Comparison of ENCODE assay signal across 27 cellular contexts in the genomic region with DNA sequence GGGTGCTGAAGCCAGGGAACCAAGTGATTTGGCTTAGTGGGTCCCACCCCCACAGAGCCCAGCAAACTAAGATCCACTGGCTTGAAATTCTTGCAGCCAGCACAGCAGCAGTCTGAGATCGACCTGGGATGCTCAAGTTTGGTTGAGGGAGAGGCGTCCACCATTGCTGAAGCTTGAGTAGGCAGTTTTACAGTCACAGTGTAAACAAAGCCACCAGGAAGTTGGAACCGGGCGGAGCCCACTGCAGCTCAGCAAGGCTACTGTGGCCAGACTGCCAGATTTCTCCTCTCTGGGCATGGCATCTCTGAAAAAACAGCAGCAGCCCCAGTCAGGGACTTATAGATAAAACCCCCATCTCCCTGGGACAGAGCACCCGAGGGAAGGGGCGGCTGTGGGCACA.
DNase-seq lines count a peak whose midpoint lies in the region; TF ChIP-seq lines count a peak whose summit lies in the region.
"Had no signal": no experiment of that assay in that cellular context is flagged by ENCODE, and none has a peak within 500 bp of the region (broad histone marks: within the 10 kb centered on the region; RNA-seq: fewer than 3 reads in every experiment).

No MANE protein-coding gene starts in this region.

- H3K4me3 Mint-ChIP-seq in Calu3 (ENCODE audit: low read depth, unreplicated experiment) = no peak overlapping the region
- H3K4me3 Mint-ChIP-seq: activated CD4-positive, alpha-beta T cell treated with anti-CD3 and anti-CD28 coated beads, Interleukin-2, amount 10 ng/mL, durations not matched to agents 7 days and 5 days; activated CD8-positive, alpha-beta memory T cell treated with anti-CD3 and anti-CD28 coated beads, Interleukin-2, amount 10 ng/mL, durations not matched to agents 7 days and 5 days; natural killer cell treated with Interleukin-12 subunit alpha and Interleukin-12 subunit beta and Interleukin-15 and Interleukin-18, amount 100 ng/mL, for 72 hours had no signal

- H3K27me3 ChIP-seq in breast epithelium = no peaks in the 10 kb centered on the region
- H3K27me3 ChIP-seq: BLaER1 treated with 17β-estradiol and CSF1 and Interleukin-3, amounts not matched to agents 10 nM and 100 nM; right lobe of liver; upper lobe of right lung had no signal

- TF ChIP-seq CTCF in Calu3 (IDR thresholded peaks at IDR 0.05; ENCODE audit: unreplicated experiment) (no peak), breast epithelium (IDR thresholded peaks at IDR 0.05) (no peak)

- H3K9me3 ChIP-seq in breast epithelium = no peaks in the 10 kb centered on the region
- H3K9me3 ChIP-seq: HAP-1, right lobe of liver, upper lobe of right lung had no signal

- no peak for TF ChIP-seq POLR2A in breast epithelium (IDR thresholded peaks at IDR 0.05)

- peaks cover 26% of the 10 kb centered on the region for H3K9me3 Mint-ChIP-seq in Calu3 (ENCODE audit: low read depth, unreplicated experiment)

- H3K4me3 ChIP-seq in breast epithelium = no peak overlapping the region
- H3K4me3 ChIP-seq: BLaER1 treated with 17β-estradiol and CSF1 and Interleukin-3, amounts not matched to agents 10 nM and 100 nM; dorsolateral prefrontal cortex; HAP-1; right lobe of liver; upper lobe of right lung had no signal

- H3K27me3 Mint-ChIP-seq in Calu3 (ENCODE audit: unreplicated experiment) = no peaks in the 10 kb centered on the region
- H3K27me3 Mint-ChIP-seq: activated CD4-positive, alpha-beta T cell treated with anti-CD3 and anti-CD28 coated beads, Interleukin-2, amount 10 ng/mL, durations not matched to agents 7 days and 5 days; activated CD8-positive, alpha-beta memory T cell treated with anti-CD3 and anti-CD28 coated beads, Interleukin-2, amount 10 ng/mL, durations not matched to agents 7 days and 5 days; natural killer cell treated with Interleukin-12 subunit alpha and Interleukin-12 subunit beta and Interleukin-15 and Interleukin-18, amount 100 ng/mL, for 72 hours had no signal

- no peak overlapping the region for H3K27ac ChIP-seq in epithelial cell of prostate
- no peak overlapping the region for H3K27ac ChIP-seq in breast epithelium
- H3K27ac ChIP-seq: dorsolateral prefrontal cortex, parathyroid adenoma, right lobe of liver, upper lobe of right lung, WERI-Rb-1 had no signal

- no peaks in the 10 kb centered on the region for H3K36me3 Mint-ChIP-seq in Calu3 (ENCODE audit: insufficient read depth, unreplicated experiment)
- H3K36me3 Mint-ChIP-seq: activated CD8-positive, alpha-beta memory T cell treated with anti-CD3 and anti-CD28 coated beads, Interleukin-2, amount 10 ng/mL, durations not matched to agents 7 days and 5 days had no signal

- no peaks in the 10 kb centered on the region for H3K4me1 Mint-ChIP-seq in Calu3 (ENCODE audit: low read depth, unreplicated experiment)
- H3K4me1 Mint-ChIP-seq: activated CD4-positive, alpha-beta T cell treated with anti-CD3 and anti-CD28 coated beads, Interleukin-2, amount 10 ng/mL, durations not matched to agents 7 days and 5 days; activated CD8-positive, alpha-beta memory T cell treated with anti-CD3 and anti-CD28 coated beads, Interleukin-2, amount 10 ng/mL, durations not matched to agents 7 days and 5 days had no signal

- intact Hi-C loops in Calu3 (cut with micrococcal nuclease; ENCODE audit: unreplicated experiment) = no loop called here
- intact Hi-C loops in breast epithelium (cut with DNase I; ENCODE audit: low total_unique reads) = no loop called here

- no TSS peak for BruUV-seq in Calu3 (replicated peaks; lab: Mats Ljungman, UMichigan)

- DNase-seq in SIG-M5 treated with dmso at 0.1 percent for 504 hours (lab: John Stamatoyannopoulos, UW; ENCODE audit: unreplicated experiment) (peak; percentile 0), SIG-M5 (lab: John Stamatoyannopoulos, UW) (no peak), NCI-H526 treated with DMSO at 0.1 percent for 48 hours (lab: John Stamatoyannopoulos, UW) (peak; percentile 84), epithelial cell of prostate (ENCODE audit: low read depth, low spot score) (peak; percentile 14), Calu3 (no peak), breast epithelium (ENCODE audit: low spot score in 2 of 2) (no peak), SW 1271 (lab: John Stamatoyannopoulos, UW) (no peak)
- no peak for DNase-seq in stimulated activated naive CD4-positive, alpha-beta T cell treated with Interleukin-2 at 50 U/mL for 16 hours (lab: John Stamatoyannopoulos, UW)
- DNase-seq: activated CD4-positive, alpha-beta T cell treated with anti-CD3 and anti-CD28 coated beads, Interleukin-2, amount 10 ng/mL, durations not matched to agents 7 days and 5 days; activated CD8-positive, alpha-beta memory T cell treated with anti-CD3 and anti-CD28 coated beads, Interleukin-2, amount 10 ng/mL, durations not matched to agents 7 days and 5 days; activated naive CD4-positive, alpha-beta T cell treated with anti-CD3 and anti-CD28 coated beads, Interleukin-2, amount 50 U/mL, for 16 hours; anterior cingulate cortex; central memory CD4-positive, alpha-beta T cell; dorsolateral prefrontal cortex; head of caudate nucleus; NCI-H1092; NCI-H2081 treated with DMSO at 0.1 percent for 48 hours; NCI-H82; right lobe of liver; stimulated activated CD8-positive, alpha-beta memory T cell treated with anti-CD3 and anti-CD28 coated beads, Interleukin-4, amount 100 ng/mL, for 48 hours; T-helper 2 cell; upper lobe of right lung; WERI-Rb-1 had no signal

- CTCF ChIA-PET in Calu3 (lab: Charles Lee) = no interaction called here

- no peaks in the 10 kb centered on the region for H3K36me3 ChIP-seq in breast epithelium
- H3K36me3 ChIP-seq: BLaER1 treated with 17β-estradiol and CSF1 and Interleukin-3, amounts not matched to agents 10 nM and 100 nM; HAP-1; right lobe of liver; upper lobe of right lung; WERI-Rb-1 had no signal

- H3K4me1 ChIP-seq in breast epithelium = no peaks in the 10 kb centered on the region
- H3K4me1 ChIP-seq: BLaER1 treated with 17β-estradiol and CSF1 and Interleukin-3, amounts not matched to agents 10 nM and 100 nM; HAP-1; parathyroid adenoma; right lobe of liver; upper lobe of right lung had no signal

- no peak overlapping the region for H3K27ac Mint-ChIP-seq in Calu3 (ENCODE audit: unreplicated experiment)
- H3K27ac Mint-ChIP-seq: activated CD4-positive, alpha-beta T cell treated with anti-CD3 and anti-CD28 coated beads, Interleukin-2, amount 10 ng/mL, durations not matched to agents 7 days and 5 days; activated CD8-positive, alpha-beta memory T cell treated with anti-CD3 and anti-CD28 coated beads, Interleukin-2, amount 10 ng/mL, durations not matched to agents 7 days and 5 days; natural killer cell treated with Interleukin-12 subunit alpha and Interleukin-12 subunit beta and Interleukin-15 and Interleukin-18, amount 100 ng/mL, for 72 hours had no signal

Comparison
In these comparisons a context has a peak if more than half of its experiments do, and no peak if none do; other contexts are left out.
1. DNase-seq: peak in SIG-M5 treated with dmso at 0.1 percent for 504 hours (single experiment), NCI-H526 treated with DMSO at 0.1 percent for 48 hours (single experiment) and epithelial cell of prostate (single experiment); none in SIG-M5 (single experiment), Calu3 (single experiment), breast epithelium (0 of 2), stimulated activated naive CD4-positive, alpha-beta T cell treated with Interleukin-2 at 50 U/mL for 16 hours (single experiment) and SW 1271 (0 of 2).